ENCODE assay signal across 23 cellular contexts in genomic region chr12:70736775-70737174, GRCh38.
"Had no signal": no experiment of that assay in that cellular context is flagged by ENCODE, and none has a peak within 500 bp of the region (broad histone marks: within the 10 kb centered on the region; RNA-seq: fewer than 3 reads in every experiment).

No MANE protein-coding gene starts in this region.

- H3K4me3 ChIP-seq: left ventricle myocardium inferior, lower lobe of right lung, psoas muscle, right lobe of liver, spleen, stomach, thoracic aorta, upper lobe of left lung, uterus had no signal

- DNase-seq: dermis blood vessel endothelial cell; foreskin keratinocyte; immature natural killer cell; left ventricle myocardium inferior; lower lobe of right lung; naive B cell; psoas muscle; retina; right lobe of liver; spleen; stimulated activated CD4-positive, alpha-beta T cell treated with anti-CD3 and anti-CD28 coated beads, Interleukin-15, amount 100 ng/mL, for 24 hours; stimulated activated CD4-positive, alpha-beta T cell treated with anti-CD3 and anti-CD28 coated beads, Interleukin-1b, Interleukin-23, amount 100 ng/mL, for 48 hours; stimulated activated CD4-positive, alpha-beta T cell treated with anti-CD3 and anti-CD28 coated beads, Interleukin-4, amount 100 ng/mL, for 24 hours; stimulated activated naive CD4-positive, alpha-beta T cell; stomach; substantia nigra; upper lobe of left lung; uterus had no signal

- H3K4me1 ChIP-seq: foreskin keratinocyte, left ventricle myocardium inferior, lower lobe of right lung, parathyroid adenoma, psoas muscle, spleen, stomach, upper lobe of left lung, uterus had no signal

- H3K9me3 Mint-ChIP-seq: immature natural killer cell had no signal

- ATAC-seq: foreskin keratinocyte, lower lobe of right lung, psoas muscle had no signal

- H3K9me3 ChIP-seq: left ventricle myocardium inferior, lower lobe of right lung, psoas muscle, right lobe of liver, spleen, stomach, thoracic aorta, upper lobe of left lung, uterus had no signal

- H3K27me3 ChIP-seq: foreskin keratinocyte, right lobe of liver, upper lobe of left lung, uterus had no signal

- H3K36me3 ChIP-seq: left ventricle myocardium inferior, lower lobe of right lung, right lobe of liver, spleen, stomach, thoracic aorta, upper lobe of left lung, uterus had no signal

- H3K27ac Mint-ChIP-seq: immature natural killer cell, memory B cell, mesothelial cell of epicardium, naive B cell, nephron had no signal

- H3K27ac ChIP-seq: foreskin keratinocyte, left ventricle myocardium inferior, lower lobe of right lung, parathyroid adenoma, psoas muscle, right lobe of liver, spleen, stomach, thoracic aorta, upper lobe of left lung, uterus had no signal

- H3K4me3 Mint-ChIP-seq: immature natural killer cell, memory B cell, mesothelial cell of epicardium, naive B cell, nephron had no signal

- H3K36me3 Mint-ChIP-seq: immature natural killer cell, memory B cell, mesothelial cell of epicardium, naive B cell had no signal

- H3K9ac ChIP-seq: parathyroid adenoma had no signal

- H3K4me1 Mint-ChIP-seq: immature natural killer cell, memory B cell, mesothelial cell of epicardium, naive B cell, nephron had no signal
